Comparison of ENCODE assay signal across 9 cellular contexts in genomic region chr7:12674861-12675260, GRCh38. TPM values are rescaled to one million over a fixed set of nuclear protein-coding genes. Genes with fewer than 3 reads are reported as not detected.
DNase-seq lines count a peak whose midpoint lies in the region; ATAC-seq, FAIRE-seq and TF ChIP-seq lines count a peak whose summit lies in the region.
"Had no signal": no experiment of that assay in that cellular context is flagged by ENCODE, and none has a peak within 500 bp of the region (broad histone marks: within the 10 kb centered on the region; RNA-seq: fewer than 3 reads in every experiment).

No MANE protein-coding gene starts in this region.

- no peak overlapping the region for H2AFZ ChIP-seq in HepG2 (ENCODE audit: low read length)

- TF ChIP-seq CTCF in DOHH2 (IDR thresholded peaks at IDR 0.05; ENCODE audit: low read depth, low read length, poor library complexity, severe bottlenecking) (peak; percentile 63), HepG2 (CRISPR knock-in tag; IDR thresholded peaks at IDR 0.05) (peak; percentile 75), sigmoid colon (IDR thresholded peaks at IDR 0.05) (peak in 1 of 4 experiments; percentile 11)

- no peak overlapping the region for H3K4me2 ChIP-seq in DOHH2 (ENCODE audit: low read length)
- H3K4me2 ChIP-seq in HepG2 (ENCODE audit: low read depth, low read length): peak overlapping the region; percentile 41; the same call in 1 of the 2 replicates

- H3K4me3 ChIP-seq in DOHH2 (ENCODE audit: low read length) (no peak overlapping the region), HepG2 (replicated peaks in 1 of 3; ENCODE audit: insufficient read depth in 1 of 3, low read depth in 2 of 3, low read length in 3 of 3) (no peak overlapping the region), sigmoid colon (no peak overlapping the region)

- no peaks in the 10 kb centered on the region for H3K9me3 ChIP-seq in DOHH2 (ENCODE audit: control insufficient read depth, insufficient read depth, low read length)
- no peaks in the 10 kb centered on the region for H3K9me3 ChIP-seq in HepG2 (ENCODE audit: low read length)
- no peaks in the 10 kb centered on the region for H3K9me3 ChIP-seq in sigmoid colon

- H3K9ac ChIP-seq in HepG2 (ENCODE audit: insufficient read depth, low read depth, low read length): no peak overlapping the region

- no peaks in the 10 kb centered on the region for H3F3A ChIP-seq in DOHH2 (ENCODE audit: control insufficient read depth, insufficient read depth)

- POLR2A ChIA-PET in HepG2 (lab: Yijun Ruan, JAX): interaction anchor here (1.1 to 1.6 kb wide), 2 partner anchors 12 to 34 kb away, joined by 3 to 9 read pairs; partner anchors contain the start of gene ARL4A

- 24% methylated on average over 4 of the region's 4 CpGs for whole genome bisulfite sequencing in HepG2 (ENCODE audit: low lambda C conversion rate)
- WGBS in sigmoid colon, 2 donors: 50 to 74% methylated on average over 4 of the region's 4 CpGs

- TF ChIP-seq POLR2A in HepG2 (IDR thresholded peaks at IDR 0.05; ENCODE audit: insufficient read depth in 1 of 2, low read depth in 2 of 2, low read length in 2 of 2): no peak
- no peak for TF ChIP-seq POLR2A in sigmoid colon (IDR thresholded peaks at IDR 0.05)

- peak; percentile 86 for FAIRE-seq in HepG2 (lab: Jason Lieb, UNC)
- FAIRE-seq: TTC549 had no signal

- no TSS peak for BruUV-seq in HepG2 (replicated peaks; lab: Mats Ljungman, UMichigan)

- ATAC-seq in GM21717 (IDR thresholded peaks at IDR 0.05; ENCODE audit: unreplicated experiment) (peak; percentile 59), HepG2 (peak; percentile 94), GM18873 (IDR thresholded peaks at IDR 0.05; ENCODE audit: low FRiP score, unreplicated experiment) (no peak), HG03571 (IDR thresholded peaks at IDR 0.05; ENCODE audit: unreplicated experiment) (no peak)
- peak; percentile 61 to 71 for ATAC-seq in activated naive CD4-positive, alpha-beta T cell treated with anti-CD3 and anti-CD28 coated beads, Interleukin-2, amount 50 U/mL, for 72 hours

- CTCF ChIA-PET in HepG2 (lab: Yijun Ruan, JAX; ENCODE audit: low intra/inter-chr PET ratio, low total read pairs): interaction anchor here (1.0 to 1.3 kb wide), 2 partner anchors 442 to 588 kb away, joined by 4 read pairs; no protein-coding TSS in a partner anchor

- no peak overlapping the region for H3K27ac Mint-ChIP-seq in activated naive CD4-positive, alpha-beta T cell treated with anti-CD3 and anti-CD28 coated beads, Interleukin-2, amount 50 U/mL, for 72 hours

- H3K79me2 ChIP-seq in DOHH2 (ENCODE audit: control insufficient read depth, low read length) (no peaks in the 10 kb centered on the region), HepG2 (ENCODE audit: insufficient read depth, low read length) (no peaks in the 10 kb centered on the region)

- H3K4me1 ChIP-seq in DOHH2 (ENCODE audit: control insufficient read depth, low read length) (peaks cover 7% of the 10 kb centered on the region; the same call in 1 of the 2 replicates), HepG2 (ENCODE audit: insufficient read depth, low read length) (peaks cover 11% of the 10 kb centered on the region), sigmoid colon (peaks cover 0 to 18% (median 13%) of the 10 kb centered on the region in 4 donors)

- peak; percentile 62 for TF ChIP-seq RAD21 in HepG2 (CRISPR knock-in tag; IDR thresholded peaks at IDR 0.05)

- in situ Hi-C loops in HepG2 (cut with HindIII; ENCODE audit: extremely low pct_ligation_motif_present, low pct_unique_long_range_greater_than_20kb): loop anchor here (25.0 kb wide), 1 partner anchor 437 kb away; no protein-coding TSS in a partner anchor

- TF ChIP-seq EP300 in HepG2 (IDR thresholded peaks at IDR 0.05; ENCODE audit: low read depth in 2 of 2, low read length in 2 of 2) (no peak), HepG2 (CRISPR knock-in tag; IDR thresholded peaks at IDR 0.05; ENCODE audit: borderline replicate concordance) (no peak), sigmoid colon (IDR thresholded peaks at IDR 0.05) (no peak)

- no peaks in the 10 kb centered on the region for H3K36me3 ChIP-seq in DOHH2 (ENCODE audit: control insufficient read depth, low read length)
- H3K36me3 ChIP-seq in HepG2 (replicated peaks in 1 of 2; ENCODE audit: control insufficient read depth in 1 of 2, insufficient read depth in 2 of 2, low read length in 2 of 2): no peaks in the 10 kb centered on the region
- no peaks in the 10 kb centered on the region for H3K36me3 ChIP-seq in sigmoid colon

- intact Hi-C loops in HepG2 (cut with micrococcal nuclease; ENCODE audit: unreplicated experiment): loop anchor here (1.0 kb wide), 1 partner anchor 442 kb away; no protein-coding TSS in a partner anchor
- intact Hi-C loops in sigmoid colon (cut with DNase I): no loop called here

- no peaks in the 10 kb centered on the region for H3K9me3 Mint-ChIP-seq in activated naive CD4-positive, alpha-beta T cell treated with anti-CD3 and anti-CD28 coated beads, Interleukin-2, amount 50 U/mL, for 72 hours

- no peaks in the 10 kb centered on the region for H3K36me3 Mint-ChIP-seq in activated naive CD4-positive, alpha-beta T cell treated with anti-CD3 and anti-CD28 coated beads, Interleukin-2, amount 50 U/mL, for 72 hours

- no peaks in the 10 kb centered on the region for H3K9me2 ChIP-seq in DOHH2 (replicated peaks; ENCODE audit: control insufficient read depth, low read length)

- DNase-seq in NCI-H226: peak; percentile 83
- DNase-seq in activated naive CD4-positive, alpha-beta T cell treated with anti-CD3 and anti-CD28 coated beads, Interleukin-2, amount 50 U/mL, for 72 hours (ENCODE audit: low spot score in 2 of 2): peak in 1 of 2 donors; percentile 36
- DNase-seq in HepG2 (ENCODE audit: low spot score): peak; percentile 84
- no peak for DNase-seq in sigmoid colon

- H3K27ac ChIP-seq in DOHH2 (ENCODE audit: low read depth, low read length) (no peak overlapping the region), HepG2 (ENCODE audit: extremely low read length, insufficient read depth, low read length) (no peak overlapping the region), sigmoid colon (no peak overlapping the region)

- no peaks in the 10 kb centered on the region for H4K20me1 ChIP-seq in DOHH2 (ENCODE audit: control insufficient read depth, insufficient read depth, low read depth, low read length)
- H4K20me1 ChIP-seq in HepG2 (ENCODE audit: insufficient read depth, low read length): no peaks in the 10 kb centered on the region

- H3K27me3 ChIP-seq in DOHH2 (ENCODE audit: control insufficient read depth, low read length): no peaks in the 10 kb centered on the region
- H3K27me3 ChIP-seq in HepG2 (ENCODE audit: control insufficient read depth in 1 of 2, insufficient read depth in 2 of 2, low read length in 2 of 2): no peaks in the 10 kb centered on the region
- H3K27me3 ChIP-seq in sigmoid colon: no peaks in the 10 kb centered on the region

TF ChIP-seq in HepG2, 621 proteins besides CTCF, POLR2A, EP300 and RAD21 (continues in another document):
- TF ChIP-seq FOSL2 (CRISPR knock-in tag; IDR thresholded peaks at IDR 0.05): peak; percentile 16; the same call in 1 of the 2 replicates
- no peak for TF ChIP-seq ZBTB42 (CRISPR knock-in tag; IDR thresholded peaks at IDR 0.05)
- TF ChIP-seq, protein P1, sequence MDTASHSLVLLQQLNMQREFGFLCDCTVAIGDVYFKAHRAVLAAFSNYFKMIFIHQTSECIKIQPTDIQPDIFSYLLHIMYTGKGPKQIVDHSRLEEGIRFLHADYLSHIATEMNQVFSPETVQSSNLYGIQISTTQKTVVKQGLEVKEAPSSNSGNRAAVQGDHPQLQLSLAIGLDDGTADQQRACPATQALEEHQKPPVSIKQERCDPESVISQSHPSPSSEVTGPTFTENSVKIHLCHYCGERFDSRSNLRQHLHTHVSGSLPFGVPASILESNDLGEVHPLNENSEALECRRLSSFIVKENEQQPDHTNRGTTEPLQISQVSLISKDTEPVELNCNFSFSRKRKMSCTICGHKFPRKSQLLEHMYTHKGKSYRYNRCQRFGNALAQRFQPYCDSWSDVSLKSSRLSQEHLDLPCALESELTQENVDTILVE (CRISPR knock-in tag; IDR thresholded peaks at IDR 0.05): 0 out of 2 replicates have a peak, but pooled peaks have one; percentile 47
- 0 out of 2 replicates have a peak, but pooled peaks have one; percentile 53 for TF ChIP-seq IRF2 (CRISPR knock-in tag; IDR thresholded peaks at IDR 0.05)
- no peak for TF ChIP-seq ZSCAN31 (CRISPR knock-in tag; IDR thresholded peaks at IDR 0.05; ENCODE audit: low read depth)
- TF ChIP-seq SOX5 (CRISPR knock-in tag; IDR thresholded peaks at IDR 0.05; ENCODE audit: borderline replicate concordance): peak; percentile 25; the same call in 1 of the 2 replicates

RNA-seq across cellular contexts. Expression of gene ARL4A, which starts 12.6 kb away (rescaled TPM):
- total RNA-seq in activated naive CD4-positive, alpha-beta T cell treated with anti-CD3 and anti-CD28 coated beads, Interleukin-2, amount 50 U/mL, for 72 hours: 10 to 100 TPM in 1 of 2 donors, 1 to 10 TPM in 1; 7.9 to 11.0 TPM
- total RNA-seq in HepG2 (2016; rRNA removed; fragmentation: Illumina TruSeq; extraction: Trizol): 25.6 and 29.3 TPM in 2 replicates
- 17.3 and 19.0 TPM in 2 replicates for total RNA-seq in HepG2 (2016; cell fraction: cytosol; rRNA removed; fragmentation: Illumina TruSeq; extraction: Trizol; ENCODE audit: low read depth)
- total RNA-seq in HepG2 (2016; cell fraction: insoluble cytoplasmic fraction; rRNA removed; fragmentation: Illumina TruSeq; extraction: Trizol): 26.6 and 32.4 TPM in 2 replicates
- 26.0 and 30.7 TPM in 2 replicates for total RNA-seq in HepG2 (2016; cell fraction: membrane; rRNA removed; fragmentation: Illumina TruSeq; extraction: Trizol)
- total RNA-seq in HepG2 (2016; cell fraction: nucleus; rRNA removed; fragmentation: Illumina TruSeq; extraction: Trizol): 21.7 and 22.6 TPM in 2 replicates
- polyA plus RNA-seq in HepG2 (2011; rRNA removed): 6.1 and 10.8 TPM in 2 replicates
- polyA plus RNA-seq in HepG2 (2011; cell fraction: cytosol; rRNA removed): 6.0 and 7.0 TPM in 2 replicates
- 5.0 and 6.5 TPM in 2 replicates for polyA plus RNA-seq in HepG2 (2011; cell fraction: nucleus; rRNA removed)
- 12.3 and 18.1 TPM in 2 replicates for polyA plus RNA-seq in HepG2 (2012)
- 14.8 and 18.0 TPM in 2 replicates for polyA plus RNA-seq in HepG2 (2016; cell fraction: cytosol; fragmentation: Illumina TruSeq; extraction: Trizol; ENCODE audit: low read depth)
- 22.2 and 26.1 TPM in 2 replicates for polyA plus RNA-seq in HepG2 (2016; cell fraction: insoluble cytoplasmic fraction; fragmentation: Illumina TruSeq; extraction: Trizol; ENCODE audit: low read depth)
- 19.9 and 20.0 TPM in 2 replicates for polyA plus RNA-seq in HepG2 (2016; cell fraction: membrane; fragmentation: Illumina TruSeq; extraction: Trizol; ENCODE audit: low read depth)
- 17.8 and 20.7 TPM in 2 replicates for polyA plus RNA-seq in HepG2 (2016; cell fraction: nucleus; fragmentation: Illumina TruSeq; extraction: Trizol; ENCODE audit: insufficient read depth, low read depth)
- 6.7 and 12.2 TPM in 2 replicates for polyA minus RNA-seq in HepG2 (2011; rRNA and poly(A)+ RNA removed; ENCODE audit: low replicate concordance)
- polyA minus RNA-seq in HepG2 (2011; cell fraction: cytosol; rRNA and poly(A)+ RNA removed): 5.7 and 6.4 TPM in 2 replicates
- 30.6 and 38.9 TPM in 2 replicates for polyA minus RNA-seq in HepG2 (2011; cell fraction: nucleus; rRNA and poly(A)+ RNA removed)
- 10 to 100 TPM; 33.2 to 42.8 (median 35.7) TPM for total RNA-seq in sigmoid colon
- polyA plus RNA-seq in sigmoid colon: 100 to 1,000 TPM in 1 of 3 donors, 10 to 100 TPM in 2; 60.7 to 124 (median 98.5) TPM

Comparison
In these comparisons a context has a peak if more than half of its experiments do, and no peak if none do; other contexts are left out.
1. ATAC-seq: peak in GM21717 (single experiment), activated naive CD4-positive, alpha-beta T cell treated with anti-CD3 and anti-CD28 coated beads, Interleukin-2, amount 50 U/mL, for 72 hours (2 of 2) and HepG2 (single experiment); none in GM18873 (single experiment) and HG03571 (single experiment).